ENCODE assay signal across 20 cellular contexts in genomic region chr12:92365836-92366235, GRCh38.
DNase-seq lines count a peak whose midpoint lies in the region; ATAC-seq, FAIRE-seq and TF ChIP-seq lines count a peak whose summit lies in the region.
"Had no signal": no experiment of that assay in that cellular context is flagged by ENCODE, and none has a peak within 500 bp of the region (broad histone marks: within the 10 kb centered on the region; RNA-seq: fewer than 3 reads in every experiment).

No MANE protein-coding gene starts in this region.

- H3K36me3 ChIP-seq in CD4-positive, alpha-beta memory T cell (ENCODE audit: insufficient read depth, low read length), result no peaks in the 10 kb centered on the region
- H3K36me3 ChIP-seq in keratinocyte (ENCODE audit: control insufficient read depth in 2 of 2, extremely low read depth in 1 of 2, insufficient read depth in 2 of 2, low read length in 2 of 2) (no peaks in the 10 kb centered on the region), trophoblast cell (ENCODE audit: control insufficient read depth in 1 of 2, insufficient read depth in 2 of 2, low read length in 2 of 2) (no peaks in the 10 kb centered on the region)
- H3K36me3 ChIP-seq: thoracic aorta, WERI-Rb-1 had no signal

- dilution Hi-C loops in keratinocyte (cut with MboI; ENCODE audit: extremely low pct_ligation_motif_present, low sequenced_read_pairs), result no loop called here

- no peak overlapping the region for H2AFZ ChIP-seq in keratinocyte (ENCODE audit: control insufficient read depth, low read length)
- no peak overlapping the region for H2AFZ ChIP-seq in trophoblast cell (ENCODE audit: insufficient read depth, low read length, poor library complexity)

- no peak for DNase-seq in CD4-positive, alpha-beta memory T cell
- DNase-seq in NCI-H1092 (lab: John Stamatoyannopoulos, UW) (peak; percentile 73), NCI-H526 (lab: John Stamatoyannopoulos, UW) (peak; percentile 19 to 47), keratinocyte (ENCODE audit: low read depth, low spot score) (no peak), DMS79 treated with DMSO at 0.1 percent for 48 hours (lab: John Stamatoyannopoulos, UW) (no peak), trophoblast cell (no peak), HPDE6-E6E7 (ENCODE audit: extremely low spot score) (no peak)
- DNase-seq: activated CD8-positive, alpha-beta memory T cell treated with anti-CD3 and anti-CD28 coated beads for 24 hours; central memory CD4-positive, alpha-beta T cell; KBM-7; NCI-H1694; NK-92 treated with Interleukin-12 subunit alpha and Interleukin-12 subunit beta, amount 100 ng/mL, for 24 hours; WERI-Rb-1 had no signal

- H4K12ac ChIP-seq in trophoblast cell (ENCODE audit: low read depth, low read length), result no peak overlapping the region

- no peak for TF ChIP-seq CTCF in keratinocyte (optimal IDR thresholded peaks at IDR 0.05 in 1 of 3, IDR thresholded peaks at IDR 0.05 in 1 of 3, conservative IDR thresholded peaks at IDR 0.05 in 1 of 3; ENCODE audit: extremely low read depth in 1 of 3, insufficient read depth in 2 of 3, low read length in 3 of 3)

- POLR2A ChIA-PET in CD4-positive, alpha-beta memory T cell (lab: Charles Lee; ENCODE audit: partially characterized antibody), result interaction anchor here (6.6 kb wide), 1 partner anchor 222 kb away, joined by 188 read pairs; the partner anchor contains the start of gene BTG1

- H3K9ac ChIP-seq in keratinocyte (ENCODE audit: control insufficient read depth, extremely low read depth, insufficient read depth, low read length) (no peak overlapping the region), trophoblast cell (ENCODE audit: low read length) (no peak overlapping the region)

- peaks cover 7 to 8% of the 10 kb centered on the region in 2 donors for H3K36me3 Mint-ChIP-seq in CD4-positive, alpha-beta memory T cell

- H3K14ac ChIP-seq in trophoblast cell (ENCODE audit: low read length), result no peak overlapping the region

- H2BK120ac ChIP-seq in trophoblast cell (ENCODE audit: insufficient read depth, low read length, poor library complexity), result no peak overlapping the region

- FAIRE-seq in keratinocyte (lab: Jason Lieb, UNC), result peak; percentile 60
- FAIRE-seq: D721Med had no signal

- no peak overlapping the region for H2AK5ac ChIP-seq in trophoblast cell (ENCODE audit: low read length)

- intact Hi-C loops in CD4-positive, alpha-beta memory T cell (cut with micrococcal nuclease), result loop anchor here (2.0 to 10.0 kb wide), 2 partner anchors 13 to 161 kb away; no protein-coding TSS in a partner anchor

- peak overlapping the region in 2 of 8 donors; percentile 31 to 36 for H3K4me3 Mint-ChIP-seq in CD4-positive, alpha-beta memory T cell
- H3K4me3 Mint-ChIP-seq: T-helper 1 cell treated with Interleukin-12 subunit alpha and Interleukin-12 subunit beta and Interleukin-4 antibody, amounts not matched to agents 30 μg/mL and 1 μg/mL, for 36 hours had no signal

- H3K4me1 Mint-ChIP-seq in CD4-positive, alpha-beta memory T cell, result peaks cover 28 to 52% (median 42%) of the 10 kb centered on the region in 4 donors

- H3K4me1 ChIP-seq in CD4-positive, alpha-beta memory T cell (ENCODE audit: insufficient read depth, low read length), result peaks cover 44% of the 10 kb centered on the region
- peaks cover 14% of the 10 kb centered on the region for H3K4me1 ChIP-seq in keratinocyte (ENCODE audit: control insufficient read depth, extremely low read depth, insufficient read depth, low read length)
- peaks cover 8 to 9% of the 10 kb centered on the region in 2 experiments for H3K4me1 ChIP-seq in trophoblast cell (ENCODE audit: control insufficient read depth in 1 of 2, insufficient read depth in 2 of 2, low read length in 2 of 2)

- H3K79me2 ChIP-seq in keratinocyte (ENCODE audit: control insufficient read depth, insufficient read depth, low read length) (no peaks in the 10 kb centered on the region), trophoblast cell (ENCODE audit: control insufficient read depth, insufficient read depth, low read length, poor library complexity) (no peaks in the 10 kb centered on the region)

- H3K27ac ChIP-seq in CD4-positive, alpha-beta memory T cell (ENCODE audit: low read depth, low read length), result no peak overlapping the region
- H3K27ac ChIP-seq in keratinocyte (ENCODE audit: control insufficient read depth, insufficient read depth, low read length), result no peak overlapping the region
- no peak overlapping the region for H3K27ac ChIP-seq in trophoblast cell (ENCODE audit: low read depth, low read length)
- H3K27ac ChIP-seq: HL-60, thoracic aorta, WERI-Rb-1 had no signal

- H3K9me3 ChIP-seq in CD4-positive, alpha-beta memory T cell (ENCODE audit: control insufficient read depth in 1 of 2, low read length in 2 of 2), result no peaks in the 10 kb centered on the region
- H3K9me3 ChIP-seq in keratinocyte (ENCODE audit: control insufficient read depth, low read depth, low read length) (no peaks in the 10 kb centered on the region), trophoblast cell (ENCODE audit: insufficient read depth, low read depth, low read length) (no peaks in the 10 kb centered on the region)
- H3K9me3 ChIP-seq: thoracic aorta had no signal

- no peaks in the 10 kb centered on the region for H3K27me3 ChIP-seq in CD4-positive, alpha-beta memory T cell (ENCODE audit: insufficient read depth, low read length)
- no peaks in the 10 kb centered on the region for H3K27me3 ChIP-seq in keratinocyte (ENCODE audit: control insufficient read depth, extremely low read depth, insufficient read depth, low read length)
- H3K27me3 ChIP-seq in trophoblast cell (ENCODE audit: insufficient read depth, low read length), result no peaks in the 10 kb centered on the region

- peak overlapping the region in 6 of 7 donors; percentile 35 to 77 (median 58) for H3K27ac Mint-ChIP-seq in CD4-positive, alpha-beta memory T cell
- H3K27ac Mint-ChIP-seq: T-helper 1 cell treated with Interleukin-12 subunit alpha and Interleukin-12 subunit beta and Interleukin-4 antibody, amounts not matched to agents 30 μg/mL and 1 μg/mL, for 36 hours had no signal

- peaks cover 4% of the 10 kb centered on the region for H3K79me1 ChIP-seq in trophoblast cell (ENCODE audit: low read length)

- no peak overlapping the region for H3K4me3 ChIP-seq in CD4-positive, alpha-beta memory T cell (ENCODE audit: low read length in 2 of 2)
- no peak overlapping the region for H3K4me3 ChIP-seq in keratinocyte (ENCODE audit: control insufficient read depth in 2 of 3, extremely low read depth in 1 of 3, insufficient read depth in 2 of 3, low read depth in 1 of 3, low read length in 3 of 3)
- no peak overlapping the region for H3K4me3 ChIP-seq in trophoblast cell (ENCODE audit: low read depth, low read length)
- H3K4me3 ChIP-seq: smooth muscle cell, thoracic aorta had no signal

- no peak overlapping the region for H4K8ac ChIP-seq in trophoblast cell (ENCODE audit: low read depth, low read length)

- no peak for ATAC-seq in GM18867 (IDR thresholded peaks at IDR 0.05; ENCODE audit: unreplicated experiment)
- ATAC-seq: esophagus mucosa had no signal

- H4K20me1 ChIP-seq in keratinocyte (ENCODE audit: control insufficient read depth, extremely low read depth, insufficient read depth, low read length), result no peaks in the 10 kb centered on the region

- H3K23ac ChIP-seq in trophoblast cell (ENCODE audit: low read length), result no peak overlapping the region

- CTCF ChIA-PET in CD4-positive, alpha-beta memory T cell (lab: Charles Lee; ENCODE audit: partially characterized antibody), result interaction anchor here (1.3 to 4.0 kb wide), 2 partner anchors 81 to 220 kb away, joined by 3 to 15 read pairs; partner anchors contain the start of gene BTG1

- H3K9me1 ChIP-seq in keratinocyte (ENCODE audit: control insufficient read depth, extremely low read depth, insufficient read depth, low read length), result no peaks in the 10 kb centered on the region

- H3K27me3 Mint-ChIP-seq in CD4-positive, alpha-beta memory T cell, result no peaks in the 10 kb centered on the region

- H2BK5ac ChIP-seq in trophoblast cell (ENCODE audit: low read depth, low read length, poor library complexity), result no peak overlapping the region

- H3K4me2 ChIP-seq in keratinocyte (ENCODE audit: control insufficient read depth, extremely low read depth, insufficient read depth, low read depth, low read length) (no peak overlapping the region), trophoblast cell (ENCODE audit: low read length) (no peak overlapping the region)
- H3K4me2 ChIP-seq: smooth muscle cell had no signal

- H2BK12ac ChIP-seq in trophoblast cell (ENCODE audit: low read length), result no peak overlapping the region

- H3K9me3 Mint-ChIP-seq in CD4-positive, alpha-beta memory T cell, result peaks cover 0 to 12% (median 9%) of the 10 kb centered on the region in 8 donors

- H3K18ac ChIP-seq in trophoblast cell (ENCODE audit: low read length), result no peak overlapping the region

- H3K4ac ChIP-seq in trophoblast cell (ENCODE audit: low read depth, low read length), result no peak overlapping the region

- WGBS in trophoblast cell (ENCODE audit: extremely low coverage, insufficient coverage, insufficient read length), result no CpG with 5 or more reads among the region's 2 CpGs

- H4K91ac ChIP-seq in trophoblast cell (ENCODE audit: low read depth, low read length), result no peak overlapping the region

Comparison
In these comparisons a context has a peak if more than half of its experiments do, and no peak if none do; other contexts are left out.
1. DNase-seq: peak in NCI-H1092 (single experiment) and NCI-H526 (2 of 2); none in CD4-positive, alpha-beta memory T cell (0 of 5), keratinocyte (single experiment), DMS79 treated with DMSO at 0.1 percent for 48 hours (single experiment), trophoblast cell (0 of 2) and HPDE6-E6E7 (single experiment).